In genomic region chrX:12425496-12425895, GRCh38 we compare ENCODE assay signal across 19 cellular contexts.
"Had no signal": no experiment of that assay in that cellular context is flagged by ENCODE, and none has a peak within 500 bp of the region (broad histone marks: within the 10 kb centered on the region; RNA-seq: fewer than 3 reads in every experiment).

No MANE protein-coding gene starts in this region.

- ATAC-seq: activated naive CD4-positive, alpha-beta T cell treated with anti-CD3 and anti-CD28 coated beads, Interleukin-2, amount 50 U/mL, for 72 hours; naive thymus-derived CD4-positive, alpha-beta T cell; right lobe of liver; stimulated activated naive CD8-positive, alpha-beta T cell treated with anti-CD3 and anti-CD28 coated beads, Interleukin-15, Interleukin-2, amounts not matched to agents 100 U/mL and 50 U/mL, for 24 hours had no signal

- H3K4me3 ChIP-seq: adrenal gland, breast epithelium, left ventricle myocardium inferior, right lobe of liver, upper lobe of left lung had no signal

- H3K27ac Mint-ChIP-seq: activated naive CD4-positive, alpha-beta T cell treated with anti-CD3 and anti-CD28 coated beads, Interleukin-2, amount 50 U/mL, for 72 hours; naive thymus-derived CD4-positive, alpha-beta T cell had no signal

- H3K4me1 ChIP-seq: adrenal gland, breast epithelium, left ventricle myocardium inferior, right lobe of liver, upper lobe of left lung had no signal

- H3K4me1 Mint-ChIP-seq: naive thymus-derived CD4-positive, alpha-beta T cell; neural crest cell had no signal

- H3K4me3 Mint-ChIP-seq: naive thymus-derived CD4-positive, alpha-beta T cell; neural crest cell had no signal

- H3K9me3 ChIP-seq: adrenal gland, breast epithelium, left ventricle myocardium inferior, right lobe of liver, upper lobe of left lung had no signal

- H3K27ac ChIP-seq: adrenal gland, breast epithelium, left ventricle myocardium inferior, right lobe of liver, upper lobe of left lung had no signal

- H3K36me3 Mint-ChIP-seq: activated naive CD4-positive, alpha-beta T cell treated with anti-CD3 and anti-CD28 coated beads, Interleukin-2, amount 50 U/mL, for 72 hours; naive thymus-derived CD4-positive, alpha-beta T cell had no signal

- H3K9me3 Mint-ChIP-seq: activated naive CD4-positive, alpha-beta T cell treated with anti-CD3 and anti-CD28 coated beads, Interleukin-2, amount 50 U/mL, for 72 hours had no signal

- H3K36me3 ChIP-seq: adrenal gland, breast epithelium, left ventricle myocardium inferior, right lobe of liver, upper lobe of left lung had no signal

- H3K27me3 ChIP-seq: upper lobe of left lung had no signal

- DNase-seq: activated CD4-positive, alpha-beta T cell treated with anti-CD3 and anti-CD28 coated beads for 1 hour; activated CD4-positive, alpha-beta T cell treated with anti-CD3 and anti-CD28 coated beads, Interleukin-2, amount 50 U/mL, for 1 hour; activated T-cell treated with anti-CD3 and anti-CD28 coated beads, Interleukin-2, amount 50 U/mL, for 1 hour; adrenal gland; cerebellar nuclear complex; cortex of kidney; foreskin melanocyte; kidney glomerular epithelial cell; left ventricle myocardium inferior; naive thymus-derived CD4-positive, alpha-beta T cell; occipital lobe; right lobe of liver; stimulated activated CD4-positive, alpha-beta T cell treated with anti-CD3 and anti-CD28 coated beads, Interleukin-2, amount 100 ng/mL, for 48 hours; stimulated activated naive CD8-positive, alpha-beta T cell treated with anti-CD3 and anti-CD28 coated beads, Interleukin-15, Interleukin-2, amounts not matched to agents 100 U/mL and 50 U/mL, for 24 hours; T-helper 1 cell; upper lobe of left lung had no signal
